1 cellular context compared by ENCODE assay signal in genomic region chr9:94259077-94259847, GRCh38.
TF ChIP-seq lines count a peak whose summit lies in the region.

Gene ZNF169, plus strand, starts transcription at chr9:94259298. Its CDS starts 19,515 bp downstream, at chr9:94278813.

TF ChIP-seq in HepG2, 621 proteins besides CTCF, POLR2A, EP300 and RAD21 (continued from another document and continues in another):
- TF ChIP-seq ZNF687 (CRISPR knock-in tag; IDR thresholded peaks at IDR 0.05) (peak; percentile 86), ZBTB38 (CRISPR knock-in tag; IDR thresholded peaks at IDR 0.05) (peak; percentile 72; the same call in 1 of the 2 replicates), ZNF530 (CRISPR knock-in tag; IDR thresholded peaks at IDR 0.05; ENCODE audit: low read depth) (no peak), ZFP37 (CRISPR knock-in tag; IDR thresholded peaks at IDR 0.05; ENCODE audit: borderline replicate concordance) (no peak), NFE2L2 (IDR thresholded peaks at IDR 0.05; ENCODE audit: low read length) (no peak), ONECUT2 (CRISPR knock-in tag; IDR thresholded peaks at IDR 0.05) (no peak), MXD4 (CRISPR knock-in tag; IDR thresholded peaks at IDR 0.05) (no peak), AGO2 (optimal IDR thresholded peaks at IDR 0.05; ENCODE audit: low read depth, low read length) (no peak), IRF1 (CRISPR knock-in tag; IDR thresholded peaks at IDR 0.05; ENCODE audit: low read depth) (no peak), PAWR (CRISPR knock-in tag; IDR thresholded peaks at IDR 0.05; ENCODE audit: borderline replicate concordance) (no peak), BRD4 (CRISPR knock-in tag; IDR thresholded peaks at IDR 0.05) (no peak; the same call in 1 of the 2 replicates), GPN1 (CRISPR knock-in tag; IDR thresholded peaks at IDR 0.05; ENCODE audit: borderline replicate concordance) (no peak), NR0B2 (CRISPR knock-in tag; IDR thresholded peaks at IDR 0.05) (peak; percentile 36; the same call in 1 of the 2 replicates), TBX2 (CRISPR knock-in tag; IDR thresholded peaks at IDR 0.05; ENCODE audit: borderline replicate concordance) (peak; percentile 70), KDM3A (CRISPR knock-in tag; IDR thresholded peaks at IDR 0.05; ENCODE audit: low read depth) (0 out of 2 replicates have a peak, but pooled peaks have one; percentile 59), RBAK (CRISPR knock-in tag; IDR thresholded peaks at IDR 0.05) (no peak), RARG (CRISPR knock-in tag; IDR thresholded peaks at IDR 0.05; ENCODE audit: low read depth) (no peak), ZEB1 (IDR thresholded peaks at IDR 0.05; ENCODE audit: insufficient replicate concordance, low read depth) (no peak), TCF7 (IDR thresholded peaks at IDR 0.05; ENCODE audit: low read depth) (no peak), ZC3H4 (CRISPR knock-in tag; IDR thresholded peaks at IDR 0.05; ENCODE audit: borderline replicate concordance) (no peak), CBX1 (IDR thresholded peaks at IDR 0.05; ENCODE audit: low read depth) (no peak), ZNF547 (CRISPR knock-in tag; IDR thresholded peaks at IDR 0.05) (peak; percentile 79), ZNF710 (CRISPR knock-in tag; IDR thresholded peaks at IDR 0.05; ENCODE audit: borderline replicate concordance) (0 out of 2 replicates have a peak, but pooled peaks have one; percentile 53), ZBTB26 (CRISPR knock-in tag; IDR thresholded peaks at IDR 0.05; ENCODE audit: borderline replicate concordance) (peak; percentile 34; the same call in 1 of the 2 replicates), IKZF1 (IDR thresholded peaks at IDR 0.05) (no peak), PHB2 (IDR thresholded peaks at IDR 0.05; ENCODE audit: partially characterized antibody) (no peak), MEIS1 (CRISPR knock-in tag; IDR thresholded peaks at IDR 0.05; ENCODE audit: borderline replicate concordance) (no peak; the same call in 1 of the 2 replicates), RFX3 (CRISPR knock-in tag; IDR thresholded peaks at IDR 0.05) (no peak), HNRNPK (IDR thresholded peaks at IDR 0.05; ENCODE audit: low read depth, low read length, poor library complexity, severe bottlenecking) (no peak), FOXO4 (CRISPR knock-in tag; conservative IDR thresholded peaks at IDR 0.05) (no peak), MYPOP (CRISPR knock-in tag; IDR thresholded peaks at IDR 0.05) (peak; percentile 65; the same call in 1 of the 2 replicates), REL (CRISPR knock-in tag; conservative IDR thresholded peaks at IDR 0.05) (no peak), ZNF737 (CRISPR knock-in tag; IDR thresholded peaks at IDR 0.05; ENCODE audit: borderline replicate concordance) (no peak), ZNF746 (CRISPR knock-in tag; IDR thresholded peaks at IDR 0.05) (no peak), HNF1B (CRISPR knock-in tag; IDR thresholded peaks at IDR 0.05) (peak; percentile 87), ZFY (CRISPR knock-in tag; IDR thresholded peaks at IDR 0.05) (peak; percentile 84), TFAP4 (IDR thresholded peaks at IDR 0.05; ENCODE audit: borderline replicate concordance, low read depth) (no peak), SALL2 (CRISPR knock-in tag; IDR thresholded peaks at IDR 0.05) (0 out of 2 replicates have a peak, but pooled peaks have one; percentile 73), ZBED4 (CRISPR knock-in tag; IDR thresholded peaks at IDR 0.05; ENCODE audit: borderline replicate concordance) (no peak), ZNF431 (CRISPR knock-in tag; IDR thresholded peaks at IDR 0.05; ENCODE audit: borderline replicate concordance, low read depth) (no peak), ATF7 (IDR thresholded peaks at IDR 0.05) (no peak), ATF7 (CRISPR knock-in tag; IDR thresholded peaks at IDR 0.05) (no peak), HOXD1 (CRISPR knock-in tag; IDR thresholded peaks at IDR 0.05) (no peak), ZNF598 (CRISPR knock-in tag; IDR thresholded peaks at IDR 0.05; ENCODE audit: borderline replicate concordance) (peak; percentile 61; the same call in 1 of the 2 replicates), MLLT10 (CRISPR knock-in tag; IDR thresholded peaks at IDR 0.05) (no peak), HOXA9 (CRISPR knock-in tag; IDR thresholded peaks at IDR 0.05; ENCODE audit: borderline replicate concordance) (no peak), FOXK1 (CRISPR knock-in tag; IDR thresholded peaks at IDR 0.05; ENCODE audit: borderline replicate concordance, low read depth) (peak; percentile 62; the same call in 1 of the 2 replicates), ZNF564 (CRISPR knock-in tag; IDR thresholded peaks at IDR 0.05) (no peak), ZNF317 (CRISPR knock-in tag; IDR thresholded peaks at IDR 0.05) (0 out of 2 replicates have a peak, but pooled peaks have one; percentile 55), TMF1 (CRISPR knock-in tag; IDR thresholded peaks at IDR 0.05; ENCODE audit: low read depth) (no peak), PCBP1 (IDR thresholded peaks at IDR 0.05; ENCODE audit: borderline replicate concordance, low read depth, low read length) (no peak)
